ENCODE assay signal across 10 cellular contexts in genomic region chr5:80109549-80110478, GRCh38.
DNase-seq lines count a peak whose midpoint lies in the region; ATAC-seq and TF ChIP-seq lines count a peak whose summit lies in the region.
"Had no signal": no experiment of that assay in that cellular context is flagged by ENCODE, and none has a peak within 500 bp of the region (broad histone marks: within the 10 kb centered on the region; RNA-seq: fewer than 3 reads in every experiment).

No MANE protein-coding gene starts in this region.

- peak overlapping the region in 3 of 6 donors; percentile 2 to 70 (median 54) for H3K27ac Mint-ChIP-seq in naive B cell

- peaks cover 0 to 18% (median 7%) of the 10 kb centered on the region in 7 donors for H3K9me3 Mint-ChIP-seq in naive B cell

- H3K27ac ChIP-seq in angular gyrus (ENCODE audit: low read depth, low read length) (peak overlapping the region; percentile 0), tibial nerve (no peak overlapping the region)

- TF ChIP-seq POLR2A in tibial nerve (IDR thresholded peaks at IDR 0.05): no peak

- whole genome bisulfite sequencing in tibial nerve, 2 donors: 56 to 64% methylated on average over 9 of the region's 9 CpGs

- H3K4me1 Mint-ChIP-seq in naive B cell: peaks cover 17 to 27% (median 19%) of the 10 kb centered on the region in 3 donors

- H3K4me1 ChIP-seq in tibial nerve: no peaks in the 10 kb centered on the region
- H3K4me1 ChIP-seq: HAP-1 had no signal

- H3K9me3 ChIP-seq in tibial nerve: no peaks in the 10 kb centered on the region
- H3K9me3 ChIP-seq: HAP-1 had no signal

- no peak overlapping the region for H3K4me3 ChIP-seq in tibial nerve
- H3K4me3 ChIP-seq: HAP-1 had no signal

- peaks cover 14 to 16% of the 10 kb centered on the region in 2 donors for H3K36me3 Mint-ChIP-seq in naive B cell

- TF ChIP-seq EP300 in tibial nerve (IDR thresholded peaks at IDR 0.05): no peak

- TF ChIP-seq CTCF in tibial nerve (IDR thresholded peaks at IDR 0.05): no peak

- ATAC-seq in GM18499 (IDR thresholded peaks at IDR 0.05; ENCODE audit: insufficient read depth, unreplicated experiment) (peak; percentile 49), HG03196 (IDR thresholded peaks at IDR 0.05; ENCODE audit: unreplicated experiment) (peak; percentile 53), naive B cell (ENCODE audit: low read depth in 2 of 2) (peak; percentile 54 to 68)

- no peaks in the 10 kb centered on the region for H3K36me3 ChIP-seq in tibial nerve
- H3K36me3 ChIP-seq: HAP-1 had no signal

- DNase-seq in naive B cell: no peak
- no peak for DNase-seq in activated CD8-positive, alpha-beta memory T cell treated with anti-CD3 and anti-CD28 coated beads, Interleukin-2, amount 50 U/mL, for 4 hours
- no peak for DNase-seq in tibial nerve (ENCODE audit: low spot score in 2 of 2)
- no peak for DNase-seq in activated T-cell treated with anti-CD3 and anti-CD28 coated beads, Interleukin-2, amount 50 U/mL, for 48 hours
- no peak for DNase-seq in stimulated activated CD4-positive, alpha-beta T cell treated with anti-CD3 and anti-CD28 coated beads, Interleukin-2, amount 100 ng/mL, for 48 hours
- DNase-seq: NCI-H187 treated with DMSO at 0.1 percent for 48 hours had no signal

- H3K27me3 ChIP-seq in tibial nerve: no peaks in the 10 kb centered on the region

- peaks cover 4 to 16% (median 7%) of the 10 kb centered on the region in 3 donors for H3K27me3 Mint-ChIP-seq in naive B cell

- peak overlapping the region in 5 of 8 donors; percentile 15 to 73 (median 47) for H3K4me3 Mint-ChIP-seq in naive B cell
